Comparison of ENCODE assay signal across 8 cellular contexts in genomic region chr19:7903244-7904073, GRCh38. TPM values are rescaled to one million over a fixed set of nuclear protein-coding genes. Genes with fewer than 3 reads are reported as not detected.
DNase-seq lines count a peak whose midpoint lies in the region; ATAC-seq and TF ChIP-seq lines count a peak whose summit lies in the region.

MAP2K7 (plus strand) TSS chr19:7903877; CDS start chr19:7903945, 68 bp downstream.

- H3K9me3 Mint-ChIP-seq in CD8-positive, alpha-beta T cell, result no peaks in the 10 kb centered on the region
- peaks cover 2% of the 10 kb centered on the region for H3K9me3 Mint-ChIP-seq in activated CD4-positive, alpha-beta memory T cell treated with anti-CD3 and anti-CD28 coated beads for 36 hours

- H3K36me3 ChIP-seq in CD8-positive, alpha-beta T cell (ENCODE audit: insufficient read depth, low read length), result no peaks in the 10 kb centered on the region
- H3K36me3 ChIP-seq in liver (ENCODE audit: control insufficient read depth in 4 of 4, insufficient read depth in 3 of 4, low read depth in 1 of 4, low read length in 3 of 4), result peaks cover 0 to 1% (median 0%) of the 10 kb centered on the region in 4 donors

- H3K27me3 ChIP-seq in CD8-positive, alpha-beta T cell (ENCODE audit: insufficient read depth, low read length), result no peaks in the 10 kb centered on the region
- H3K27me3 ChIP-seq in dorsolateral prefrontal cortex (no peaks in the 10 kb centered on the region), liver (ENCODE audit: control insufficient read depth in 4 of 4, insufficient read depth in 4 of 4, low read length in 3 of 4) (no peaks in the 10 kb centered on the region)

- peak; percentile 99 to 100 (median 100) for DNase-seq in CD8-positive, alpha-beta T cell
- peak; percentile 100 for DNase-seq in HK-2 (ENCODE audit: unreplicated experiment)
- peak; percentile 97 for DNase-seq in NCI-H82 treated with DMSO at 0.1 percent for 48 hours (lab: John Stamatoyannopoulos, UW; ENCODE audit: unreplicated experiment)
- DNase-seq in activated CD4-positive, alpha-beta memory T cell treated with anti-CD3 and anti-CD28 coated beads for 36 hours, result peak; percentile 100
- peak; percentile 98 to 100 (median 99) for DNase-seq in dorsolateral prefrontal cortex
- peak; percentile 100 for DNase-seq in stimulated activated CD4-positive, alpha-beta T cell treated with anti-CD3 and anti-CD28 coated beads, Interleukin-4, amount 100 ng/mL, for 24 hours

- H3K4me1 Mint-ChIP-seq in CD8-positive, alpha-beta T cell (ENCODE audit: low read depth), result peaks cover 23% of the 10 kb centered on the region
- H3K4me1 Mint-ChIP-seq in activated CD4-positive, alpha-beta memory T cell treated with anti-CD3 and anti-CD28 coated beads for 36 hours (ENCODE audit: low read depth), result peaks cover 21% of the 10 kb centered on the region

- TF ChIP-seq CTCF in CD8-positive, alpha-beta T cell (IDR thresholded peaks at IDR 0.05), result peak; percentile 59
- TF ChIP-seq CTCF in dorsolateral prefrontal cortex (IDR thresholded peaks at IDR 0.05 in 54 of 56, conservative IDR thresholded peaks at IDR 0.05 in 2 of 56; ENCODE audit: low read depth in 1 of 56, partially characterized antibody in 56 of 56) (peak; percentile 78 to 99 (median 94)), liver (IDR thresholded peaks at IDR 0.05; ENCODE audit: low read depth, low read length, missing input control) (peak; percentile 30)

- intact Hi-C loops in CD8-positive, alpha-beta T cell (cut with DNase I, micrococcal nuclease), result loop anchor here (1.0 kb wide), 5 partner anchors 17 to 74 kb away; partner anchors contain the start of genes SNAPC2 (in 2 of the 2) and TIMM44 (in 2 of the 2)
- intact Hi-C loops in activated CD4-positive, alpha-beta memory T cell treated with anti-CD3 and anti-CD28 coated beads for 36 hours (cut with micrococcal nuclease), result loop anchor here (1.0 to 5.0 kb wide), 3 partner anchors 17 to 40 kb away; partner anchors contain the start of genes SNAPC2 and TIMM44
- intact Hi-C loops in dorsolateral prefrontal cortex (cut with DNase I), result loop anchor here (1.0 to 10.0 kb wide), 5 partner anchors 17 to 219 kb away; partner anchors contain the start of genes SNAPC2 (in 2 of the 2) and TRAPPC5 (in 1 of the 2)

- H3K27ac Mint-ChIP-seq in CD8-positive, alpha-beta T cell, result peak within 1 kb of the TSS; percentile 96
- H3K27ac Mint-ChIP-seq in activated CD4-positive, alpha-beta memory T cell treated with anti-CD3 and anti-CD28 coated beads for 36 hours, result peak within 1 kb of the TSS; percentile 93

- CTCF ChIA-PET in CD8-positive, alpha-beta T cell (lab: Charles Lee), result interaction anchor here (0.9 to 1.5 kb wide), 5 partner anchors 15 to 51 kb away, joined by 3 to 10 read pairs (median 4); partner anchors contain the start of gene SNAPC2
- CTCF ChIA-PET in activated CD4-positive, alpha-beta memory T cell treated with anti-CD3 and anti-CD28 coated beads for 36 hours (lab: Charles Lee), result interaction anchor here (0.7 to 2.5 kb wide), 13 partner anchors 14 to 365 kb away, joined by 3 to 27 read pairs (median 6); partner anchors contain the start of genes ELAVL1, SNAPC2, TIMM44 and TRAPPC5

- no peaks in the 10 kb centered on the region for H3K9me3 ChIP-seq in CD8-positive, alpha-beta T cell (ENCODE audit: low read length)
- H3K9me3 ChIP-seq in liver (ENCODE audit: control insufficient read depth in 4 of 4, low read length in 3 of 4), result no peaks in the 10 kb centered on the region

- peaks cover 16% of the 10 kb centered on the region for H3K36me3 Mint-ChIP-seq in CD8-positive, alpha-beta T cell
- H3K36me3 Mint-ChIP-seq in activated CD4-positive, alpha-beta memory T cell treated with anti-CD3 and anti-CD28 coated beads for 36 hours, result peaks cover 9% of the 10 kb centered on the region

- peak within 1 kb of the TSS; percentile 65 for H3K27ac ChIP-seq in CD8-positive, alpha-beta T cell (ENCODE audit: low read depth, low read length)
- H3K27ac ChIP-seq in dorsolateral prefrontal cortex, result peak within 1 kb of the TSS in 58 of 59 donors; percentile 54 to 97 (median 90)
- H3K27ac ChIP-seq in liver (ENCODE audit: low read depth in 1 of 2, low read length in 2 of 2), result peak within 1 kb of the TSS; percentile 82 to 90

- POLR2A ChIA-PET in CD8-positive, alpha-beta T cell (lab: Charles Lee), result interaction anchor here (1.2 to 2.0 kb wide), 6 partner anchors 12 to 223 kb away, joined by 4 to 24 read pairs (median 9); partner anchors contain the start of genes SNAPC2, TGFBR3L, TIMM44 and TRAPPC5
- POLR2A ChIA-PET in activated CD4-positive, alpha-beta memory T cell treated with anti-CD3 and anti-CD28 coated beads for 36 hours (lab: Charles Lee), result interaction anchor here (0.5 to 1.6 kb wide), 6 partner anchors 12 to 677 kb away, joined by 3 to 10 read pairs (median 4); partner anchors contain the start of genes SNAPC2 and TIMM44

- H3K4me1 ChIP-seq in CD8-positive, alpha-beta T cell (ENCODE audit: insufficient read depth, low read length), result peaks cover 30% of the 10 kb centered on the region
- peaks cover 8 to 35% (median 21%) of the 10 kb centered on the region in 4 donors for H3K4me1 ChIP-seq in liver (ENCODE audit: control insufficient read depth in 4 of 4, insufficient read depth in 4 of 4, low read length in 3 of 4)

- ATAC-seq in CD8-positive, alpha-beta T cell, result peak; percentile 81
- peak; percentile 81 for ATAC-seq in GM19452 (IDR thresholded peaks at IDR 0.05; ENCODE audit: unreplicated experiment)

- peak within 1 kb of the TSS; percentile 59 for H3K4me3 ChIP-seq in CD8-positive, alpha-beta T cell (ENCODE audit: low read depth, low read length)
- H3K4me3 ChIP-seq in dorsolateral prefrontal cortex (peak within 1 kb of the TSS; percentile 61 to 99 (median 88)), liver (ENCODE audit: low read depth in 1 of 3, low read length in 3 of 3) (peak within 1 kb of the TSS; percentile 78 to 89 (median 85))

- H3K27me3 Mint-ChIP-seq in CD8-positive, alpha-beta T cell (ENCODE audit: low read depth), result no peaks in the 10 kb centered on the region
- H3K27me3 Mint-ChIP-seq in activated CD4-positive, alpha-beta memory T cell treated with anti-CD3 and anti-CD28 coated beads for 36 hours, result peaks cover 3% of the 10 kb centered on the region

- under 1% methylated on average over 89 of the region's 89 CpGs for WGBS in liver

- H3K9ac ChIP-seq in liver (ENCODE audit: low read depth in 1 of 2, low read length in 2 of 2), result peak within 1 kb of the TSS; percentile 26 to 96

- H3K4me3 Mint-ChIP-seq in CD8-positive, alpha-beta T cell, result peak within 1 kb of the TSS; percentile 91
- H3K4me3 Mint-ChIP-seq in activated CD4-positive, alpha-beta memory T cell treated with anti-CD3 and anti-CD28 coated beads for 36 hours, result peak within 1 kb of the TSS; percentile 86

- peak in 1 of 2 donors; percentile 56 for TF ChIP-seq RAD21 in liver (IDR thresholded peaks at IDR 0.05)

TF ChIP-seq in liver, 16 proteins besides CTCF, POLR2A, EP300 and RAD21 (continues in another document):
- TF ChIP-seq NR2F2 (IDR thresholded peaks at IDR 0.05), result no peak
- TF ChIP-seq REST (IDR thresholded peaks at IDR 0.05), result peak; percentile 26
- peak in 1 of 2 donors; percentile 31 for TF ChIP-seq EGR1 (IDR thresholded peaks at IDR 0.05; ENCODE audit: low read depth in 2 of 2)
- peak in 1 of 2 donors; percentile 1 for TF ChIP-seq HNF4A (conservative IDR thresholded peaks at IDR 0.05)
- TF ChIP-seq GABPA (IDR thresholded peaks at IDR 0.05 in 1 of 2, conservative IDR thresholded peaks at IDR 0.05 in 1 of 2), result no peak
- TF ChIP-seq RXRA (IDR thresholded peaks at IDR 0.05), result peak in 1 of 2 donors; percentile 28
- no peak for TF ChIP-seq TAF1 (conservative IDR thresholded peaks at IDR 0.05)
- TF ChIP-seq ATF3 (IDR thresholded peaks at IDR 0.05), result no peak
- peak; percentile 80 for TF ChIP-seq YY1 (IDR thresholded peaks at IDR 0.05)
- no peak for TF ChIP-seq FOXA2 (IDR thresholded peaks at IDR 0.05)
- peak; percentile 99 for TF ChIP-seq MAX (IDR thresholded peaks at IDR 0.05)
- TF ChIP-seq HNF4G (IDR thresholded peaks at IDR 0.05), result no peak

RNA-seq across cellular contexts. Expression of gene MAP2K7, which starts in this region (rescaled TPM):
- 100 to 1,000 TPM; 127 to 135 TPM for total RNA-seq in CD8-positive, alpha-beta T cell
- total RNA-seq in activated CD4-positive, alpha-beta memory T cell treated with anti-CD3 and anti-CD28 coated beads for 36 hours, result 10 to 100 TPM; 29.1 to 30.1 TPM
- total RNA-seq in dorsolateral prefrontal cortex, result 10 to 100 TPM; 28.0 to 51.9 (median 39.4) TPM
- 10 to 100 TPM in 1 of 2 donors, 1 to 10 TPM in 1; 9.4 to 11.7 TPM for total RNA-seq in liver
- polyA plus RNA-seq in liver, result 1 to 10 TPM; 3.0 to 9.7 TPM

Comparison
In these comparisons a context has a peak if more than half of its experiments do, and no peak if none do; other contexts are left out.
1. Peak in every context shown above with its lines: DNase-seq, ATAC-seq, H3K4me3 ChIP-seq and H3K27ac ChIP-seq.
2. CTCF ChIP-seq: peak in every context shown above with its lines; median percentile 94 in dorsolateral prefrontal cortex; 59 in CD8-positive, alpha-beta T cell; 30 in liver.